ENCODE assay signal across 14 cellular contexts in genomic region chr7:101943306-101943705, GRCh38.
A peak's percentile ranks its signal among the peaks of the same experiment; 100 is the strongest.
DNase-seq lines count a peak whose midpoint lies in the region; ATAC-seq and TF ChIP-seq lines count a peak whose summit lies in the region.
"Had no signal": no experiment of that assay in that cellular context is flagged by ENCODE, and none has a peak within 500 bp of the region (broad histone marks: within the 10 kb centered on the region; RNA-seq: fewer than 3 reads in every experiment).

No MANE protein-coding gene starts in this region.

- TF ChIP-seq EP300 in esophagus muscularis mucosa (IDR thresholded peaks at IDR 0.05): no peak

- TF ChIP-seq POLR2A in esophagus muscularis mucosa (IDR thresholded peaks at IDR 0.05; ENCODE audit: low read depth) (no peak), vagina (IDR thresholded peaks at IDR 0.05) (no peak)

- H3K27ac ChIP-seq in left ventricle myocardium inferior (replicated peaks) (peak overlapping the region; percentile 84), heart right ventricle (peak overlapping the region in 5 of 10 donors; percentile 65 to 87 (median 77)), esophagus muscularis mucosa (replicated peaks in 1 of 4) (peak overlapping the region; percentile 82 to 92 (median 90)), vagina (peak overlapping the region; percentile 73)

- H3K36me3 ChIP-seq in left ventricle myocardium inferior (no peaks in the 10 kb centered on the region), heart right ventricle (no peaks in the 10 kb centered on the region), esophagus muscularis mucosa (no peaks in the 10 kb centered on the region), vagina (no peaks in the 10 kb centered on the region)

- TF ChIP-seq CTCF in left ventricle myocardium inferior (IDR thresholded peaks at IDR 0.05; ENCODE audit: borderline replicate concordance) (no peak), heart right ventricle (IDR thresholded peaks at IDR 0.05) (no peak), esophagus muscularis mucosa (IDR thresholded peaks at IDR 0.05) (no peak), vagina (IDR thresholded peaks at IDR 0.05) (no peak)

- H3K27me3 ChIP-seq in left ventricle myocardium inferior (ENCODE audit: low read depth) (no peaks in the 10 kb centered on the region), heart right ventricle (no peaks in the 10 kb centered on the region), esophagus muscularis mucosa (no peaks in the 10 kb centered on the region), vagina (no peaks in the 10 kb centered on the region)

- peaks cover 81% of the 10 kb centered on the region for H3K4me1 ChIP-seq in left ventricle myocardium inferior
- H3K4me1 ChIP-seq in heart right ventricle: peaks cover 18 to 80% (median 63%) of the 10 kb centered on the region in 9 donors
- peaks cover 78 to 89% (median 86%) of the 10 kb centered on the region in 4 donors for H3K4me1 ChIP-seq in esophagus muscularis mucosa
- H3K4me1 ChIP-seq in vagina: peaks cover 49% of the 10 kb centered on the region

- no peaks in the 10 kb centered on the region for H3K9me3 ChIP-seq in left ventricle myocardium inferior (replicated peaks)
- no peaks in the 10 kb centered on the region for H3K9me3 ChIP-seq in heart right ventricle
- no peaks in the 10 kb centered on the region for H3K9me3 ChIP-seq in esophagus muscularis mucosa
- H3K9me3 ChIP-seq in vagina: no peaks in the 10 kb centered on the region

- H3K4me3 ChIP-seq in left ventricle myocardium inferior (no peak overlapping the region), heart right ventricle (no peak overlapping the region), esophagus muscularis mucosa (no peak overlapping the region), vagina (no peak overlapping the region)
- H3K4me3 ChIP-seq: GM12878 had no signal

- DNase-seq in left ventricle myocardium inferior (no peak), heart right ventricle (no peak), esophagus muscularis mucosa (ENCODE audit: extremely low spot score) (no peak), sciatic nerve (ENCODE audit: low spot score) (peak; percentile 35), vagina (ENCODE audit: extremely low spot score in 2 of 2) (no peak), retina (no peak), SW 1271 (lab: John Stamatoyannopoulos, UW) (no peak), NCI-H187 treated with DMSO at 0.1 percent for 48 hours (lab: John Stamatoyannopoulos, UW) (no peak)
- DNase-seq: 8988T, MV-4-11, NCI-H2107, NCI-H446, NCI-H748 treated with DMSO at 0.1 percent for 48 hours had no signal

- intact Hi-C loops in left ventricle myocardium inferior (cut with micrococcal nuclease): no loop called here
- intact Hi-C loops in heart right ventricle (cut with DNase I): no loop called here
- intact Hi-C loops in esophagus muscularis mucosa (cut with DNase I): no loop called here
- intact Hi-C loops in sciatic nerve (cut with DNase I): no loop called here
- intact Hi-C loops in vagina (cut with DNase I): no loop called here

- WGBS in heart right ventricle, 2 donors: 89 to 97% methylated on average over 15 of the region's 15 CpGs
- WGBS in esophagus muscularis mucosa: 98% methylated on average over 12 of the region's 15 CpGs

- ATAC-seq in heart right ventricle (no peak), sciatic nerve (no peak)
- ATAC-seq: GM12878 had no signal
